ENCODE assay signal across 16 cellular contexts in genomic region chr2:31171142-31171541, GRCh38. TPM values are rescaled to one million over a fixed set of nuclear protein-coding genes. Genes with fewer than 3 reads are reported as not detected.
DNase-seq lines count a peak whose midpoint lies in the region; ATAC-seq lines count a peak whose summit lies in the region.
"Had no signal": no experiment of that assay in that cellular context is flagged by ENCODE, and none has a peak within 500 bp of the region (broad histone marks: within the 10 kb centered on the region; RNA-seq: fewer than 3 reads in every experiment).

No MANE protein-coding gene starts in this region.

- no peaks in the 10 kb centered on the region for H3K4me1 Mint-ChIP-seq in T-helper 17 cell
- H3K4me1 Mint-ChIP-seq in stimulated activated memory B cell treated with anti-CD40 and anti-IgM and Interleukin-4, amounts not matched to agents 10 μg/mL and 1 μg/mL and 100 μg/mL, for 72 hours, result peaks cover 27% of the 10 kb centered on the region
- H3K4me1 Mint-ChIP-seq: CD4-positive, CD25-positive, alpha-beta regulatory T cell; CD8-positive, alpha-beta memory T cell; GM23338; H9 had no signal

- H3K36me3 Mint-ChIP-seq in T-helper 17 cell (ENCODE audit: low read depth), result no peaks in the 10 kb centered on the region
- no peaks in the 10 kb centered on the region for H3K36me3 Mint-ChIP-seq in stimulated activated memory B cell treated with anti-CD40 and anti-IgM and Interleukin-4, amounts not matched to agents 10 μg/mL and 1 μg/mL and 100 μg/mL, for 72 hours
- H3K36me3 Mint-ChIP-seq: CD4-positive, CD25-positive, alpha-beta regulatory T cell; CD8-positive, alpha-beta memory T cell had no signal

- no peak overlapping the region for H3K27ac Mint-ChIP-seq in T-helper 17 cell
- peak overlapping the region; percentile 30 for H3K27ac Mint-ChIP-seq in stimulated activated memory B cell treated with anti-CD40 and anti-IgM and Interleukin-4, amounts not matched to agents 10 μg/mL and 1 μg/mL and 100 μg/mL, for 72 hours
- H3K27ac Mint-ChIP-seq: CD4-positive, CD25-positive, alpha-beta regulatory T cell; CD8-positive, alpha-beta memory T cell; GM23338; H9 had no signal

- H3K9me3 Mint-ChIP-seq in stimulated activated memory B cell treated with anti-CD40 and anti-IgM and Interleukin-4, amounts not matched to agents 10 μg/mL and 1 μg/mL and 100 μg/mL, for 72 hours, result no peaks in the 10 kb centered on the region
- H3K9me3 Mint-ChIP-seq: CD4-positive, CD25-positive, alpha-beta regulatory T cell; CD8-positive, alpha-beta memory T cell; GM23338; H9 had no signal

- peaks cover 26% of the 10 kb centered on the region for H3K27me3 Mint-ChIP-seq in T-helper 17 cell
- H3K27me3 Mint-ChIP-seq in stimulated activated memory B cell treated with anti-CD40 and anti-IgM and Interleukin-4, amounts not matched to agents 10 μg/mL and 1 μg/mL and 100 μg/mL, for 72 hours, result no peaks in the 10 kb centered on the region

- no peaks in the 10 kb centered on the region for H3K9me3 ChIP-seq in T-helper 17 cell (ENCODE audit: control insufficient read depth, low read length, poor library complexity, severe bottlenecking)
- H3K9me3 ChIP-seq: BE2C had no signal

- H3K4me3 Mint-ChIP-seq in T-helper 17 cell, result peak overlapping the region; percentile 25
- H3K4me3 Mint-ChIP-seq in stimulated activated memory B cell treated with anti-CD40 and anti-IgM and Interleukin-4, amounts not matched to agents 10 μg/mL and 1 μg/mL and 100 μg/mL, for 72 hours, result no peak overlapping the region
- H3K4me3 Mint-ChIP-seq: CD4-positive, CD25-positive, alpha-beta regulatory T cell; CD8-positive, alpha-beta memory T cell; GM23338; H9 had no signal

- ATAC-seq in T-helper 17 cell, result no peak
- no peak for ATAC-seq in stimulated activated memory B cell treated with anti-CD40 and anti-IgM and Interleukin-4, amounts not matched to agents 10 μg/mL and 1 μg/mL and 100 μg/mL, for 72 hours

- DNase-seq in activated CD8-positive, alpha-beta memory T cell treated with anti-CD3 and anti-CD28 coated beads for 24 hours, result peak; percentile 35
- DNase-seq in activated CD8-positive, alpha-beta memory T cell treated with anti-CD3 and anti-CD28 coated beads, Interleukin-2, amount 50 U/mL, for 48 hours, result no peak
- DNase-seq in T-helper 17 cell, result no peak
- DNase-seq in stimulated activated CD4-positive, alpha-beta T cell treated with anti-CD3 and anti-CD28 coated beads, Interleukin-2, amount 100 ng/mL, for 48 hours, result no peak
- no peak for DNase-seq in NCI-H226
- no peak for DNase-seq in NCI-H2171 treated with DMSO at 0.1 percent for 48 hours (lab: John Stamatoyannopoulos, UW)
- DNase-seq: BE2C; CD4-positive, CD25-positive, alpha-beta regulatory T cell; CD8-positive, alpha-beta memory T cell; DMS 273 treated with DMSO at 0.1 percent for 48 hours; DMS79; EL; GDM1; H9 had no signal

RNA-seq across cellular contexts. Expression of gene GALNT14, which starts 32.9 kb away (rescaled TPM):
- total RNA-seq in T-helper 17 cell, result not detected
- total RNA-seq: CD4-positive, CD25-positive, alpha-beta regulatory T cell had no signal

RNA-seq across cellular contexts. Expression of gene CAPN14, which starts 46.2 kb away (rescaled TPM):
- total RNA-seq in T-helper 17 cell, result under 1 TPM; 0.18 to 0.65 TPM
- total RNA-seq: GM23338 had no signal
